Comparison of ENCODE assay signal across 29 cellular contexts in the genomic region with DNA sequence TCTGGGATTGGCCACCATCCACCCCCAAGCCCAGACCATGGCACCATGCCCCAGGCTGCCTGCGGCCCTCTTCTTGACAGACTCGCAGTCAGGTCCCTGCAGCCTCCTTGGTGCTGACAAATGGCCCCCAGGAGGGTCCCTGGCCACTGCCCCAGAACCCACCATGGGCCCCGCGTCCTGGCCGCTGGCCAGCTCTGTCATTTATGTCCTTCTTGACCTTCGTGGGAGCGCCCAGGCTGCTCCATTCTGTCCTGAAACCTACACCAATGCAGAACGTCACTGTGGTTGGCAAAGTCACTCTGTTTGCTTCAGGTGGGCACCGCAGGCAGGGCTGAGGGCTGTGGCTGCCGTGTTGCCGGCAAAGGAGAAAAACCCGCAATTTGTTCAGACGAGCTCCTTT.
"Had no signal": no experiment of that assay in that cellular context is flagged by ENCODE, and none has a peak within 500 bp of the region (broad histone marks: within the 10 kb centered on the region; RNA-seq: fewer than 3 reads in every experiment).

No MANE protein-coding gene starts in this region.

- ATAC-seq: activated CD4-positive, alpha-beta T cell treated with anti-CD3 and anti-CD28 coated beads for 36 hours; activated CD8-positive, alpha-beta memory T cell treated with anti-CD3 and anti-CD28 coated beads, Interleukin-2, amount 10 ng/mL, durations not matched to agents 7 days and 5 days; activated CD8-positive, alpha-beta T cell treated with anti-CD3 and anti-CD28 coated beads, Interleukin-2, amount 10 ng/mL, durations not matched to agents 7 days and 5 days; activated naive CD8-positive, alpha-beta T cell treated with anti-CD3 and anti-CD28 coated beads, Interleukin-2, amount 50 U/mL, for 24 hours; body of pancreas; gastroesophageal sphincter; T-helper 17 cell had no signal

- DNase-seq: activated CD4-positive, alpha-beta memory T cell treated with anti-CD3 and anti-CD28 coated beads for 36 hours; activated CD4-positive, alpha-beta T cell treated with anti-CD3 and anti-CD28 coated beads for 36 hours; activated CD4-positive, alpha-beta T cell treated with anti-CD3 and anti-CD28 coated beads, Interleukin-2, amount 10 ng/mL, durations not matched to agents 24 days and 14 days; activated CD4-positive, CD25-positive, alpha-beta regulatory T cell; activated CD4-positive, CD25-positive, alpha-beta regulatory T cell treated with anti-CD3 and anti-CD28 coated beads, Interleukin-2, amount 50 U/mL, for 72 hours; activated CD8-positive, alpha-beta memory T cell treated with anti-CD3 and anti-CD28 coated beads, Interleukin-2, amount 10 ng/mL, durations not matched to agents 7 days and 5 days; activated CD8-positive, alpha-beta memory T cell treated with anti-CD3 and anti-CD28 coated beads, Interleukin-2, amount 50 U/mL, for 4 hours; activated CD8-positive, alpha-beta T cell treated with anti-CD3 and anti-CD28 coated beads, Interleukin-2, amount 10 ng/mL, durations not matched to agents 7 days and 5 days; activated effector memory CD4-positive, alpha-beta T cell treated with anti-CD3 and anti-CD28 coated beads, Interleukin-2, amount 50 U/mL, for 16 hours; activated naive CD4-positive, alpha-beta T cell treated with anti-CD3 and anti-CD28 coated beads for 36 hours; activated naive CD8-positive, alpha-beta T cell treated with anti-CD3 and anti-CD28 coated beads for 36 hours; activated naive CD8-positive, alpha-beta T cell treated with anti-CD3 and anti-CD28 coated beads, Interleukin-2, amount 50 U/mL, for 24 hours; activated T-cell treated with anti-CD3 and anti-CD28 coated beads, Interleukin-2, amount 50 U/mL, for 1 hour; activated T-cell treated with anti-CD3 and anti-CD28 coated beads, Interleukin-2, amount 50 U/mL, for 48 hours; adrenal gland; amygdala; aorta; body of pancreas; caudate nucleus; colonic mucosa; effector CD8-positive, alpha-beta T cell; esophagus squamous epithelium; foreskin melanocyte; head of caudate nucleus; T-helper 1 cell; T-helper 17 cell; T1000 had no signal

- H3K36me3 ChIP-seq: adrenal gland, colonic mucosa, esophagus squamous epithelium, gastroesophageal sphincter had no signal

- H3K27me3 ChIP-seq: adrenal gland, body of pancreas, colonic mucosa, gastroesophageal sphincter had no signal

- H3K27ac ChIP-seq: adrenal gland, body of pancreas, colonic mucosa, epithelial cell of prostate, esophagus squamous epithelium, gastroesophageal sphincter had no signal

- H3K4me3 ChIP-seq: adrenal gland, body of pancreas, colonic mucosa, esophagus squamous epithelium, gastroesophageal sphincter had no signal

- H3K4me1 ChIP-seq: colonic mucosa had no signal

- H3K9me3 ChIP-seq: adrenal gland, body of pancreas, colonic mucosa, esophagus squamous epithelium, gastroesophageal sphincter had no signal
